ENCODE assay signal across 27 cellular contexts in genomic region chr1:98157524-98158293, GRCh38.
DNase-seq lines count a peak whose midpoint lies in the region; FAIRE-seq and TF ChIP-seq lines count a peak whose summit lies in the region.
"Had no signal": no experiment of that assay in that cellular context is flagged by ENCODE, and none has a peak within 500 bp of the region (broad histone marks: within the 10 kb centered on the region; RNA-seq: fewer than 3 reads in every experiment).

No MANE protein-coding gene starts in this region.

- no peak overlapping the region for H3K27ac Mint-ChIP-seq in astrocyte (ENCODE audit: unreplicated experiment)
- H3K27ac Mint-ChIP-seq: activated naive CD4-positive, alpha-beta T cell treated with anti-CD3 and anti-CD28 coated beads, Interleukin-2, amount 50 U/mL, for 72 hours; activated T-helper 17 cell treated with anti-CD3 and anti-CD28 coated beads, Interleukin-2, amount 50 U/mL, for 72 hours; H9; immature natural killer cell; progenitor cell of endocrine pancreas had no signal

- FAIRE-seq in astrocyte (lab: Jason Lieb, UNC): peak; percentile 32
- FAIRE-seq in frontal cortex (lab: Jason Lieb, UNC): no peak

- H3K14ac ChIP-seq in neuronal stem cell (ENCODE audit: low read length): no peak overlapping the region

- no peak overlapping the region for H2BK5ac ChIP-seq in neuronal stem cell (ENCODE audit: low read length)

- H3K36me3 ChIP-seq in astrocyte (ENCODE audit: insufficient read depth, low read length) (no peaks in the 10 kb centered on the region), neuronal stem cell (replicated peaks in 1 of 2; ENCODE audit: control insufficient read depth in 2 of 2, insufficient read depth in 2 of 2, low read length in 2 of 2) (no peaks in the 10 kb centered on the region)
- H3K36me3 ChIP-seq: esophagus squamous epithelium, thoracic aorta had no signal

- no peaks in the 10 kb centered on the region for H4K20me1 ChIP-seq in astrocyte (ENCODE audit: insufficient read depth, low read length)

- no peak overlapping the region for H3K4me3 Mint-ChIP-seq in astrocyte (ENCODE audit: unreplicated experiment)
- H3K4me3 Mint-ChIP-seq: activated T-helper 17 cell treated with anti-CD3 and anti-CD28 coated beads, Interleukin-2, amount 50 U/mL, for 72 hours; H9; immature natural killer cell had no signal

- no peaks in the 10 kb centered on the region for H3K27me3 Mint-ChIP-seq in astrocyte (ENCODE audit: low read depth, unreplicated experiment)
- H3K27me3 Mint-ChIP-seq: activated T-helper 17 cell treated with anti-CD3 and anti-CD28 coated beads, Interleukin-2, amount 50 U/mL, for 72 hours; progenitor cell of endocrine pancreas had no signal

- H3K27me3 ChIP-seq in astrocyte (ENCODE audit: insufficient read depth, low read length) (no peaks in the 10 kb centered on the region), neuronal stem cell (ENCODE audit: control insufficient read depth in 3 of 3, insufficient read depth in 3 of 3, low read depth in 1 of 3, low read length in 3 of 3) (no peaks in the 10 kb centered on the region)
- H3K27me3 ChIP-seq: esophagus squamous epithelium, hepatocyte had no signal

- no peak overlapping the region for H3K9ac ChIP-seq in astrocyte (ENCODE audit: low read length)
- no peak overlapping the region for H3K9ac ChIP-seq in neuronal stem cell (ENCODE audit: low read depth, low read length, poor library complexity)

- H3K79me2 ChIP-seq in astrocyte (ENCODE audit: insufficient read depth, low read length): no peaks in the 10 kb centered on the region
- H3K79me2 ChIP-seq: hepatocyte had no signal

- H3K36me3 Mint-ChIP-seq in astrocyte (ENCODE audit: low read depth, unreplicated experiment): peaks cover 7% of the 10 kb centered on the region
- H3K36me3 Mint-ChIP-seq: activated naive CD4-positive, alpha-beta T cell treated with anti-CD3 and anti-CD28 coated beads, Interleukin-2, amount 50 U/mL, for 72 hours had no signal

- H4K91ac ChIP-seq in neuronal stem cell (ENCODE audit: low read depth, low read length, poor library complexity): no peak overlapping the region

- no peak overlapping the region for H2AK5ac ChIP-seq in neuronal stem cell (ENCODE audit: low read depth, low read length)

- H3K4me1 Mint-ChIP-seq in astrocyte (ENCODE audit: low read depth, unreplicated experiment): peaks cover 7% of the 10 kb centered on the region
- H3K4me1 Mint-ChIP-seq: activated T-helper 17 cell treated with anti-CD3 and anti-CD28 coated beads, Interleukin-2, amount 50 U/mL, for 72 hours; H9; immature natural killer cell had no signal

- H3K4me3 ChIP-seq in astrocyte (ENCODE audit: insufficient read depth, low read depth, low read length): no peak overlapping the region
- H3K4me3 ChIP-seq in neuronal stem cell (ENCODE audit: low read length in 2 of 2): no peak overlapping the region
- H3K4me3 ChIP-seq: esophagus squamous epithelium, hepatocyte, SK-N-MC, skin epidermis, thoracic aorta had no signal

- H3K4me2 ChIP-seq in astrocyte (ENCODE audit: low read length): peak overlapping the region; percentile 13
- H3K4me2 ChIP-seq in neuronal stem cell (ENCODE audit: insufficient read depth, low read length, poor library complexity, severe bottlenecking): no peak overlapping the region
- H3K4me2 ChIP-seq: hepatocyte had no signal

- no peak for TF ChIP-seq CTCF in astrocyte (IDR thresholded peaks at IDR 0.05; ENCODE audit: insufficient read depth, low read depth, low read length)

- no peaks in the 10 kb centered on the region for H3K79me1 ChIP-seq in neuronal stem cell (ENCODE audit: low read depth, low read length)

- H3K23ac ChIP-seq in neuronal stem cell (ENCODE audit: low read depth, low read length, poor library complexity): no peak overlapping the region

- no peak overlapping the region for H3K4ac ChIP-seq in neuronal stem cell (ENCODE audit: low read length)

- peaks cover 13% of the 10 kb centered on the region for H3K9me3 Mint-ChIP-seq in astrocyte (ENCODE audit: unreplicated experiment)
- H3K9me3 Mint-ChIP-seq: activated T-helper 17 cell treated with anti-CD3 and anti-CD28 coated beads, Interleukin-2, amount 50 U/mL, for 72 hours had no signal

- H3K27ac ChIP-seq in astrocyte (ENCODE audit: low read depth, low read length): no peak overlapping the region
- H3K27ac ChIP-seq in neuronal stem cell (replicated peaks; ENCODE audit: low read length): no peak overlapping the region
- H3K27ac ChIP-seq: C4-2B, esophagus squamous epithelium, hepatocyte, RWPE1, SK-N-MC, skin epidermis, thoracic aorta, VCaP had no signal

- no peak overlapping the region for H3K18ac ChIP-seq in neuronal stem cell (ENCODE audit: low read length)

- H4K8ac ChIP-seq in neuronal stem cell (ENCODE audit: low read depth, low read length): no peak overlapping the region

- no peak overlapping the region for H2BK120ac ChIP-seq in neuronal stem cell (ENCODE audit: low read depth, low read length)

- WGBS in neuronal stem cell (ENCODE audit: extremely low coverage in 2 of 2, insufficient read length in 2 of 2, insufficient replicate concordance in 1 of 2), 2 donors: no CpG with 5 or more reads among the region's 2 CpGs

- H3K9me3 ChIP-seq in astrocyte (ENCODE audit: insufficient read depth, low read depth, low read length): no peaks in the 10 kb centered on the region
- H3K9me3 ChIP-seq in neuronal stem cell (replicated peaks in 1 of 2; ENCODE audit: control insufficient read depth in 2 of 2, insufficient read depth in 1 of 2, low read depth in 1 of 2, low read length in 2 of 2): peaks cover 0 to 9% of the 10 kb centered on the region in 2 donors
- H3K9me3 ChIP-seq: esophagus squamous epithelium, thoracic aorta had no signal

- H3K4me1 ChIP-seq in astrocyte (ENCODE audit: insufficient read depth, low read length) (no peaks in the 10 kb centered on the region), neuronal stem cell (ENCODE audit: control insufficient read depth in 2 of 2, insufficient read depth in 1 of 2, low read depth in 1 of 2, low read length in 2 of 2) (no peaks in the 10 kb centered on the region)
- H3K4me1 ChIP-seq: esophagus squamous epithelium had no signal

- H2AFZ ChIP-seq in astrocyte (ENCODE audit: low read depth, low read length): no peak overlapping the region
- no peak overlapping the region for H2AFZ ChIP-seq in neuronal stem cell (ENCODE audit: low read length)
- H2AFZ ChIP-seq: hepatocyte had no signal

- no peak overlapping the region for H2BK12ac ChIP-seq in neuronal stem cell (ENCODE audit: low read length)

- DNase-seq in ELR (ENCODE audit: low read depth) (peak; percentile 8), astrocyte (ENCODE audit: low read depth) (peak; percentile 35), fibroblast of the conjunctiva (ENCODE audit: low read depth) (peak; percentile 62), epidermal melanocyte (ENCODE audit: insufficient read length, low spot score) (no peak), frontal cortex (ENCODE audit: low spot score in 2 of 2) (no peak), neuronal stem cell (ENCODE audit: low spot score) (no peak), T-helper 9 cell (no peak)
- DNase-seq: activated CD4-positive, alpha-beta T cell treated with anti-CD3 and anti-CD28 coated beads, Interleukin-2, amount 50 U/mL, for 1 hour; effector memory CD4-positive, alpha-beta T cell; esophagus squamous epithelium; H9; immature natural killer cell; KBM-7; NCI-H1694 treated with DMSO at 0.1 percent for 48 hours; NCI-H69; stimulated activated CD4-positive, alpha-beta T cell treated with anti-CD3 and anti-CD28 coated beads, Interleukin-2, amount 100 ng/mL, for 48 hours; stimulated activated naive CD4-positive, alpha-beta T cell had no signal

- H2BK15ac ChIP-seq in neuronal stem cell (ENCODE audit: low read length): no peak overlapping the region

Comparison
In these comparisons a context has a peak if more than half of its experiments do, and no peak if none do; other contexts are left out.
1. DNase-seq: peak in ELR (single experiment), astrocyte (single experiment) and fibroblast of the conjunctiva (single experiment); none in epidermal melanocyte (single experiment), frontal cortex (0 of 2), neuronal stem cell (single experiment) and T-helper 9 cell (single experiment).